ENCODE assay signal across 26 cellular contexts in genomic region chr2:117401582-117401981, GRCh38.
"Had no signal": no experiment of that assay in that cellular context is flagged by ENCODE, and none has a peak within 500 bp of the region (broad histone marks: within the 10 kb centered on the region; RNA-seq: fewer than 3 reads in every experiment).

No MANE protein-coding gene starts in this region.

- H3K27ac ChIP-seq: colonic mucosa, dorsolateral prefrontal cortex, epithelial cell of prostate, esophagus squamous epithelium, gastrocnemius medialis, heart right ventricle, left lung, lower lobe of right lung had no signal

- H3K9me3 ChIP-seq: colonic mucosa, esophagus squamous epithelium, gastrocnemius medialis, heart right ventricle, left lung, lower lobe of right lung had no signal

- H3K36me3 ChIP-seq: colonic mucosa, esophagus squamous epithelium, gastrocnemius medialis, heart right ventricle, left lung, lower lobe of right lung had no signal

- H3K4me1 ChIP-seq: colonic mucosa, esophagus squamous epithelium, gastrocnemius medialis, heart right ventricle, left lung, lower lobe of right lung had no signal

- ATAC-seq: esophagus mucosa, gastrocnemius medialis, heart right ventricle, left cardiac atrium, left lung, left ventricle myocardium superior, lower lobe of right lung had no signal

- FAIRE-seq: endometrium, islet of Langerhans, keratinocyte had no signal

- H3K27me3 ChIP-seq: colonic mucosa, esophagus squamous epithelium, gastrocnemius medialis, heart right ventricle, left lung had no signal

- DNase-seq: colonic mucosa; cortex of kidney; dermis blood vessel endothelial cell; dorsolateral prefrontal cortex; effector CD4-positive, alpha-beta T cell; effector memory CD4-positive, alpha-beta T cell; erythroblast; esophagus squamous epithelium; foreskin fibroblast; foreskin melanocyte; gastrocnemius medialis; glutamatergic neuron; head of caudate nucleus; heart right ventricle; hippocampal formation; left cardiac atrium; left lung; left ventricle myocardium superior; lower lobe of right lung; mesenchymal stem cell; midbrain had no signal

- H3K4me3 ChIP-seq: colonic mucosa, dorsolateral prefrontal cortex, esophagus squamous epithelium, gastrocnemius medialis, heart right ventricle, left lung, lower lobe of right lung had no signal
